8 cellular contexts compared by ENCODE assay signal in genomic region chr6:56954389-56955170, GRCh38. TPM values are rescaled to one million over a fixed set of nuclear protein-coding genes. Genes with fewer than 3 reads are reported as not detected.
DNase-seq lines count a peak whose midpoint lies in the region; ATAC-seq and TF ChIP-seq lines count a peak whose summit lies in the region.

BEND6 (plus strand) TSS chr6:56955107; CDS start chr6:56981811, 26,704 bp downstream.

- H3K4me1 Mint-ChIP-seq in endodermal cell = peaks cover 3% of the 10 kb centered on the region
- H3K4me1 Mint-ChIP-seq in stimulated activated naive CD8-positive, alpha-beta T cell treated with anti-CD3 and anti-CD28 coated beads, Interleukin-15, Interleukin-2, amounts not matched to agents 100 ng/mL and 50 ng/mL, for 24 hours (ENCODE audit: low read depth) = peaks cover 21% of the 10 kb centered on the region

- TF ChIP-seq RAD21 in HCT116 (IDR thresholded peaks at IDR 0.05; ENCODE audit: low read depth) = no peak

- H3K79me2 ChIP-seq in HCT116 (ENCODE audit: insufficient read depth, low read length) (peaks cover 54% of the 10 kb centered on the region), MM.1S (ENCODE audit: low read length) (peaks cover 6% of the 10 kb centered on the region)

- H3K36me3 Mint-ChIP-seq in endodermal cell (ENCODE audit: low read depth) = no peaks in the 10 kb centered on the region
- H3K36me3 Mint-ChIP-seq in stimulated activated naive CD8-positive, alpha-beta T cell treated with anti-CD3 and anti-CD28 coated beads, Interleukin-15, Interleukin-2, amounts not matched to agents 100 ng/mL and 50 ng/mL, for 24 hours (ENCODE audit: low read depth) = no peaks in the 10 kb centered on the region

- H2AFZ ChIP-seq in HCT116 (ENCODE audit: low read depth, low read length, poor library complexity, severe bottlenecking) (peak within 1 kb of the TSS; percentile 73), MM.1S (ENCODE audit: low read length) (peak within 1 kb of the TSS; percentile 83)

- 0 to 1% methylated on average over 12 to 111 of the region's 111 CpGs for WGBS in endodermal cell (ENCODE audit: insufficient coverage in 1 of 2, insufficient read length in 1 of 2), 2 experiments
- WGBS in mesodermal cell (ENCODE audit: insufficient coverage in 2 of 2), 2 experiments = 0% methylated on average over 61 to 88 of the region's 111 CpGs

- peak within 1 kb of the TSS; percentile 88 to 92 for H3K4me3 ChIP-seq in HCT116 (replicated peaks in 1 of 2; ENCODE audit: low read depth in 1 of 2, low read length in 2 of 2)
- H3K4me3 ChIP-seq in MM.1S (ENCODE audit: low read length) = peak within 1 kb of the TSS; percentile 90
- peak within 1 kb of the TSS; percentile 77 for H3K4me3 ChIP-seq in WERI-Rb-1 (ENCODE audit: low read depth, low read length)
- H3K4me3 ChIP-seq in endodermal cell (ENCODE audit: low read length) = peak within 1 kb of the TSS; percentile 86
- H3K4me3 ChIP-seq in mesodermal cell (ENCODE audit: extremely low read depth, insufficient read depth, low read length, poor library complexity, severe bottlenecking) = peak within 1 kb of the TSS; percentile 58

- H3K36me3 ChIP-seq in HCT116 (ENCODE audit: control insufficient read depth in 1 of 2, insufficient read depth in 2 of 2, low read length in 2 of 2) (peaks cover 7 to 32% of the 10 kb centered on the region in 2 experiments; a peak in 2 of 4 replicates), MM.1S (replicated peaks; ENCODE audit: insufficient read depth, low read length) (no peaks in the 10 kb centered on the region), WERI-Rb-1 (no peaks in the 10 kb centered on the region), endodermal cell (ENCODE audit: control insufficient read depth, insufficient read depth, low read length) (no peaks in the 10 kb centered on the region), mesodermal cell (ENCODE audit: control insufficient read depth, insufficient read depth, low read length) (no peaks in the 10 kb centered on the region)

- H3K9ac ChIP-seq in HCT116 (ENCODE audit: low read length) = peak within 1 kb of the TSS; percentile 97
- peak within 1 kb of the TSS; percentile 83 for H3K9ac ChIP-seq in MM.1S (ENCODE audit: low read length)
- H3K9ac ChIP-seq in endodermal cell (ENCODE audit: extremely low read depth, low read length, poor library complexity, severe bottlenecking) = peak within 1 kb of the TSS; percentile 56

- H3K4me2 ChIP-seq in HCT116 (ENCODE audit: low read length) = peak within 1 kb of the TSS; percentile 91
- H3K4me2 ChIP-seq in MM.1S (ENCODE audit: low read depth, low read length) = peak within 1 kb of the TSS; percentile 85

- H3K9me3 ChIP-seq in HCT116 (ENCODE audit: control insufficient read depth in 1 of 2, insufficient read depth in 1 of 2, low read depth in 1 of 2, low read length in 2 of 2) = no peaks in the 10 kb centered on the region
- no peaks in the 10 kb centered on the region for H3K9me3 ChIP-seq in MM.1S (replicated peaks; ENCODE audit: insufficient read depth, low read length)
- no peaks in the 10 kb centered on the region for H3K9me3 ChIP-seq in WERI-Rb-1 (ENCODE audit: severe bottlenecking)
- H3K9me3 ChIP-seq in endodermal cell (ENCODE audit: control insufficient read depth, low read length) = no peaks in the 10 kb centered on the region
- H3K9me3 ChIP-seq in mesodermal cell (ENCODE audit: control insufficient read depth, low read length) = no peaks in the 10 kb centered on the region

- CTCF ChIA-PET in HCT116 (lab: Charles Lee) = interaction anchor here (0.6 to 1.7 kb wide), 17 partner anchors 10 to 371 kb away, joined by 3 to 18 read pairs (median 3); partner anchors contain the start of genes BAG2 and PRIM2

- H3K4me1 ChIP-seq in HCT116 (ENCODE audit: control insufficient read depth in 1 of 2, insufficient read depth in 2 of 2, low read length in 2 of 2) (peaks cover 12 to 49% of the 10 kb centered on the region in 2 experiments), MM.1S (ENCODE audit: low read length) (peaks cover 13% of the 10 kb centered on the region), endodermal cell (ENCODE audit: control insufficient read depth, insufficient read depth, low read length) (no peaks in the 10 kb centered on the region), mesodermal cell (ENCODE audit: control insufficient read depth, insufficient read depth, low read length, poor library complexity, severe bottlenecking) (peaks cover 8% of the 10 kb centered on the region)

- TF ChIP-seq CTCF in HCT116 (IDR thresholded peaks at IDR 0.05 in 2 of 3, conservative IDR thresholded peaks at IDR 0.05 in 1 of 3; ENCODE audit: borderline replicate concordance in 1 of 3, insufficient read depth in 1 of 3, low read depth in 2 of 3, low read length in 2 of 3) (no peak), MM.1S (IDR thresholded peaks at IDR 0.05; ENCODE audit: low read length) (no peak), WERI-Rb-1 (IDR thresholded peaks at IDR 0.05; ENCODE audit: low read depth, low read length) (no peak), endodermal cell (conservative IDR thresholded peaks at IDR 0.05) (no peak)

- peak; percentile 69 for ATAC-seq in Right ventricle myocardium inferior
- ATAC-seq in HCT116 = peak; percentile 73

- RAD21 ChIA-PET in HCT116 (lab: Charles Lee; ENCODE audit: low non-redundant PET in 1 of 2, low total read pairs in 2 of 2, uncharacterized antibody in 2 of 2, unreplicated experiment in 2 of 2) = interaction anchor here (0.5 to 1.2 kb wide), 3 partner anchors 50 to 52 kb away, joined by 4 to 13 read pairs (median 8); no protein-coding TSS in a partner anchor

- DNase-seq in Right ventricle myocardium inferior (ENCODE audit: missing footprints) (peak; percentile 76), cardiac septum (ENCODE audit: low spot score) (no peak), HCT116 (ENCODE audit: low read depth, low spot score) (no peak), MM.1S (peak; percentile 61), WERI-Rb-1 (peak; percentile 76), endodermal cell (peak; percentile 87)

- BruUV-seq in HCT116 (replicated peaks; lab: Mats Ljungman, UMichigan) = no TSS peak

- TF ChIP-seq POLR2A in HCT116 (IDR thresholded peaks at IDR 0.05; ENCODE audit: borderline replicate concordance, extremely low read depth, insufficient read depth, insufficient read length) = peak; percentile 39

- H3F3A ChIP-seq in MM.1S (ENCODE audit: insufficient read depth, low read length) = peaks cover 13% of the 10 kb centered on the region

- no peaks in the 10 kb centered on the region for H3K9me2 ChIP-seq in HCT116 (ENCODE audit: insufficient read depth)
- no peaks in the 10 kb centered on the region for H3K9me2 ChIP-seq in MM.1S (replicated peaks; ENCODE audit: insufficient read depth, low read length)

- peak within 1 kb of the TSS; percentile 85 for H3K4me3 Mint-ChIP-seq in endodermal cell
- H3K4me3 Mint-ChIP-seq in stimulated activated naive CD8-positive, alpha-beta T cell treated with anti-CD3 and anti-CD28 coated beads, Interleukin-15, Interleukin-2, amounts not matched to agents 100 ng/mL and 50 ng/mL, for 24 hours = peak within 1 kb of the TSS; percentile 89

- intact Hi-C loops in Right ventricle myocardium inferior (cut with DNase I) (no loop called here), cardiac septum (cut with DNase I) (loop anchor here (2.0 to 10.0 kb wide), 3 partner anchors 42 to 362 kb away; partner anchors contain the start of genes BAG2 and PRIM2), HCT116 (cut with micrococcal nuclease) (loop anchor here (1.0 to 5.0 kb wide), 5 partner anchors 16 to 362 kb away; partner anchors contain the start of gene BAG2)

- POLR2A ChIA-PET in HCT116 (lab: Charles Lee) = interaction anchor here (1.0 to 1.4 kb wide), 4 partner anchors 16 to 138 kb away, joined by 3 to 10 read pairs (median 4); no protein-coding TSS in a partner anchor

- H3K27me3 ChIP-seq in HCT116 (ENCODE audit: insufficient read depth, low read length) = no peaks in the 10 kb centered on the region
- no peaks in the 10 kb centered on the region for H3K27me3 ChIP-seq in MM.1S (replicated peaks; ENCODE audit: insufficient read depth, low read length)
- H3K27me3 ChIP-seq in WERI-Rb-1 (ENCODE audit: insufficient read depth, low read depth, severe bottlenecking) = peaks cover 5% of the 10 kb centered on the region
- peaks cover 45% of the 10 kb centered on the region for H3K27me3 ChIP-seq in endodermal cell (ENCODE audit: control insufficient read depth, insufficient read depth, low read length, poor library complexity, severe bottlenecking)

- peak within 1 kb of the TSS; percentile 91 for H3K27ac Mint-ChIP-seq in endodermal cell
- H3K27ac Mint-ChIP-seq in stimulated activated naive CD8-positive, alpha-beta T cell treated with anti-CD3 and anti-CD28 coated beads, Interleukin-15, Interleukin-2, amounts not matched to agents 100 ng/mL and 50 ng/mL, for 24 hours = peak within 1 kb of the TSS; percentile 78

- no peaks in the 10 kb centered on the region for H3K9me3 Mint-ChIP-seq in endodermal cell
- no peaks in the 10 kb centered on the region for H3K9me3 Mint-ChIP-seq in stimulated activated naive CD8-positive, alpha-beta T cell treated with anti-CD3 and anti-CD28 coated beads, Interleukin-15, Interleukin-2, amounts not matched to agents 100 ng/mL and 50 ng/mL, for 24 hours

- H4K20me1 ChIP-seq in HCT116 (ENCODE audit: insufficient read depth) (no peaks in the 10 kb centered on the region), MM.1S (ENCODE audit: insufficient read depth, low read length) (no peaks in the 10 kb centered on the region)

- peaks cover 54% of the 10 kb centered on the region for H3K27me3 Mint-ChIP-seq in endodermal cell (ENCODE audit: insufficient read depth)
- H3K27me3 Mint-ChIP-seq in stimulated activated naive CD8-positive, alpha-beta T cell treated with anti-CD3 and anti-CD28 coated beads, Interleukin-15, Interleukin-2, amounts not matched to agents 100 ng/mL and 50 ng/mL, for 24 hours = peaks cover 80% of the 10 kb centered on the region

- peak within 1 kb of the TSS; percentile 99 for H3K27ac ChIP-seq in HCT116 (ENCODE audit: low read depth, low read length)
- peak within 1 kb of the TSS; percentile 83 for H3K27ac ChIP-seq in MM.1S (ENCODE audit: low read length)
- peak within 1 kb of the TSS; percentile 62 for H3K27ac ChIP-seq in WERI-Rb-1
- no peak within 1 kb of the TSS for H3K27ac ChIP-seq in endodermal cell (ENCODE audit: low read depth, low read length)
- H3K27ac ChIP-seq in mesodermal cell (ENCODE audit: low read depth, low read length, severe bottlenecking) = peak within 1 kb of the TSS; percentile 29

TF ChIP-seq in HCT116, 20 proteins besides CTCF, POLR2A, EP300 and RAD21 (continues in another document):
- TF ChIP-seq POLR2AphosphoS5 (IDR thresholded peaks at IDR 0.05; ENCODE audit: low read depth, low read length) (peak; percentile 41; the same call in 1 of the 2 replicates), EGR1 (IDR thresholded peaks at IDR 0.05; ENCODE audit: low read depth) (0 out of 2 replicates have a peak, but pooled peaks have one; percentile 40)

RNA-seq across cellular contexts. Expression of gene BEND6, which starts in this region (rescaled TPM):
- total RNA-seq in Right ventricle myocardium inferior = 0.30 TPM
- 1.5 TPM for total RNA-seq in cardiac septum
- 4.0 TPM for total RNA-seq in HCT116 (2021; ENCODE audit: unreplicated experiment)
- 0.69 and 1.3 TPM in 2 replicates for polyA plus RNA-seq in HCT116 (2012)
- total RNA-seq in endodermal cell = under 1 TPM; 0.57 to 0.95 TPM
- 0.78 TPM for polyA plus RNA-seq in endodermal cell (2013, experiment 1 of 2)
- 0.99 TPM for polyA plus RNA-seq in endodermal cell (2013, experiment 2 of 2)
- polyA plus RNA-seq in mesodermal cell (2013, experiment 1 of 2) = 2.4 TPM
- polyA plus RNA-seq in mesodermal cell (2013, experiment 2 of 2) = 2.6 TPM

Comparison
In these comparisons a context has a peak if more than half of its experiments do, and no peak if none do; other contexts are left out.
1. Peak in DNase-seq and ATAC-seq in Right ventricle myocardium inferior; RNA of the gene not detected or under 1 TPM.
2. Peak in DNase-seq, H3K4me3 ChIP-seq and H3K9ac ChIP-seq in endodermal cell; RNA of the gene not detected or under 1 TPM.
3. DNase-seq: peak in MM.1S (single experiment) and WERI-Rb-1 (single experiment); none in cardiac septum (single experiment) and HCT116 (single experiment).
4. Peak in every context shown above with its lines, with median percentiles within 50 percentile points of each other: H3K4me3 ChIP-seq and H3K9ac ChIP-seq.